In genomic region chrX:129682979-129683378, GRCh38 we compare ENCODE assay signal across 29 cellular contexts. TPM values are rescaled to one million over a fixed set of nuclear protein-coding genes. Genes with fewer than 3 reads are reported as not detected.
"Had no signal": no experiment of that assay in that cellular context is flagged by ENCODE, and none has a peak within 500 bp of the region (broad histone marks: within the 10 kb centered on the region; RNA-seq: fewer than 3 reads in every experiment).

No MANE protein-coding gene starts in this region.

- DNase-seq: activated CD4-positive, alpha-beta memory T cell treated with anti-CD3 and anti-CD28 coated beads for 36 hours; activated CD4-positive, alpha-beta T cell treated with anti-CD3 and anti-CD28 coated beads for 36 hours; activated CD4-positive, alpha-beta T cell treated with anti-CD3 and anti-CD28 coated beads, Interleukin-2, amount 10 ng/mL, durations not matched to agents 24 days and 14 days; activated CD4-positive, CD25-positive, alpha-beta regulatory T cell; activated CD4-positive, CD25-positive, alpha-beta regulatory T cell treated with anti-CD3 and anti-CD28 coated beads, Interleukin-2, amount 50 U/mL, for 72 hours; activated CD8-positive, alpha-beta T cell treated with anti-CD3 and anti-CD28 coated beads, Interleukin-2, amount 10 ng/mL, durations not matched to agents 7 days and 5 days; activated effector memory CD4-positive, alpha-beta T cell treated with Interleukin-2 at 50 U/mL for 16 hours; activated gamma-delta T cell treated with Interleukin-2 at 50 U/mL for 16 hours; activated naive CD4-positive, alpha-beta T cell treated with anti-CD3 and anti-CD28 coated beads, Interleukin-2, amount 50 U/mL, for 16 hours; activated naive CD4-positive, alpha-beta T cell treated with Interleukin-2 at 50 U/mL for 16 hours; activated T-cell treated with anti-CD3 and anti-CD28 coated beads, Interleukin-2, amount 50 U/mL, for 4 hours; amniotic stem cell; anterior cingulate cortex; caudate nucleus; cerebellar nuclear complex; colonic mucosa; dorsolateral prefrontal cortex; effector CD4-positive, alpha-beta T cell; effector memory CD8-positive, alpha-beta T cell; erythroblast; foreskin keratinocyte; gastrocnemius medialis; glutamatergic neuron; heart left ventricle; T-helper 2 cell had no signal

- H3K27me3 Mint-ChIP-seq: activated CD4-positive, alpha-beta memory T cell treated with anti-CD3 and anti-CD28 coated beads for 36 hours; activated CD4-positive, alpha-beta T cell treated with anti-CD3 and anti-CD28 coated beads for 36 hours; activated CD4-positive, alpha-beta T cell treated with anti-CD3 and anti-CD28 coated beads, Interleukin-2, amount 10 ng/mL, durations not matched to agents 24 days and 14 days; activated naive CD8-positive, alpha-beta T cell; activated T-helper 17 cell treated with anti-CD3 and anti-CD28 coated beads, Interleukin-2, amount 50 U/mL, for 72 hours; effector memory CD8-positive, alpha-beta T cell had no signal

- ATAC-seq: activated CD4-positive, alpha-beta T cell treated with anti-CD3 and anti-CD28 coated beads for 36 hours; activated CD8-positive, alpha-beta T cell treated with anti-CD3 and anti-CD28 coated beads, Interleukin-2, amount 10 ng/mL, durations not matched to agents 7 days and 5 days; activated T-cell treated with anti-CD3 and anti-CD28 coated beads, Interleukin-2, amount 50 U/mL, for 4 hours; activated T-helper 17 cell treated with anti-CD3 and anti-CD28 coated beads, Interleukin-2, amount 50 U/mL, for 72 hours; effector memory CD8-positive, alpha-beta T cell; foreskin keratinocyte; gastrocnemius medialis; heart left ventricle had no signal

- H3K36me3 Mint-ChIP-seq: activated CD4-positive, alpha-beta memory T cell treated with anti-CD3 and anti-CD28 coated beads for 36 hours; activated naive CD8-positive, alpha-beta T cell had no signal

- H3K27ac Mint-ChIP-seq: activated CD4-positive, alpha-beta memory T cell treated with anti-CD3 and anti-CD28 coated beads for 36 hours; activated CD4-positive, alpha-beta T cell treated with anti-CD3 and anti-CD28 coated beads for 36 hours; activated CD4-positive, alpha-beta T cell treated with anti-CD3 and anti-CD28 coated beads, Interleukin-2, amount 10 ng/mL, durations not matched to agents 24 days and 14 days; activated CD8-positive, alpha-beta T cell treated with anti-CD3 and anti-CD28 coated beads, Interleukin-2, amount 10 ng/mL, durations not matched to agents 7 days and 5 days; activated naive CD8-positive, alpha-beta T cell; activated T-helper 17 cell treated with anti-CD3 and anti-CD28 coated beads, Interleukin-2, amount 50 U/mL, for 72 hours; dendritic cell treated with granulocyte-macrophage colony-stimulating factor and Interleukin-4, amounts not matched to agents 40 ng/mL and 50 ng/mL, for 4 days; effector memory CD8-positive, alpha-beta T cell had no signal

- H3K9me3 Mint-ChIP-seq: activated CD4-positive, alpha-beta memory T cell treated with anti-CD3 and anti-CD28 coated beads for 36 hours; activated CD4-positive, alpha-beta T cell treated with anti-CD3 and anti-CD28 coated beads, Interleukin-2, amount 10 ng/mL, durations not matched to agents 24 days and 14 days; activated T-cell treated with anti-CD3 and anti-CD28 coated beads, Interleukin-2, amount 50 U/mL, for 4 hours; activated T-helper 17 cell treated with anti-CD3 and anti-CD28 coated beads, Interleukin-2, amount 50 U/mL, for 72 hours; dendritic cell treated with granulocyte-macrophage colony-stimulating factor and Interleukin-4, amounts not matched to agents 40 ng/mL and 50 ng/mL, for 4 days; effector memory CD8-positive, alpha-beta T cell had no signal

- H3K4me3 Mint-ChIP-seq: activated CD4-positive, alpha-beta memory T cell treated with anti-CD3 and anti-CD28 coated beads for 36 hours; activated CD4-positive, alpha-beta T cell treated with anti-CD3 and anti-CD28 coated beads for 36 hours; activated CD4-positive, alpha-beta T cell treated with anti-CD3 and anti-CD28 coated beads, Interleukin-2, amount 10 ng/mL, durations not matched to agents 24 days and 14 days; activated CD8-positive, alpha-beta T cell treated with anti-CD3 and anti-CD28 coated beads, Interleukin-2, amount 10 ng/mL, durations not matched to agents 7 days and 5 days; activated naive CD8-positive, alpha-beta T cell; activated T-cell treated with anti-CD3 and anti-CD28 coated beads, Interleukin-2, amount 50 U/mL, for 4 hours; activated T-helper 17 cell treated with anti-CD3 and anti-CD28 coated beads, Interleukin-2, amount 50 U/mL, for 72 hours; dendritic cell treated with granulocyte-macrophage colony-stimulating factor and Interleukin-4, amounts not matched to agents 40 ng/mL and 50 ng/mL, for 4 days; effector memory CD8-positive, alpha-beta T cell had no signal

RNA-seq across cellular contexts. Expression of gene APLN, which starts 28.2 kb away (rescaled TPM):
- total RNA-seq: gastrocnemius medialis had no signal

RNA-seq across cellular contexts. Expression of gene XPNPEP2, which starts 55.8 kb away (rescaled TPM):
- total RNA-seq: astrocyte, foreskin keratinocyte had no signal
